ENCODE assay signal across 29 cellular contexts in the genomic region with DNA sequence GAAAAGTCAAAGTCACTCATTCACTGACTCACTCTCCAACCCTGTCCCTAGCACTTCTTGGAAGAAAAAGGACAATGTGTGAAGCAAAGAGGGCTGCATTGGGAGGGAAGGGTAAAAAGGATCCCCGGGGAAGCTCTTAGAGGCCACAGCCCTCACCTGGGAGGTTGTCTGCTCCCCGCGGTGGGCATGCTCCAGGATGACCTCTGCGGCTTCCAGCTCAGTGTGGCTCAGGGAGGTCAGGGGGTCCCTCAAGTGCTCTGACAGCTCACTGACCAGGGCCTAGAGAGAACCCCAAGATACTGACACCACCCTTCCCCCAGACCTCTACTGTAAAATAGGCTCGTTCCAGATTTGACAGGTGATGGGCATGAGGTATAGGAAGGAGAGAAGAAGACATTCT.
"Had no signal": no experiment of that assay in that cellular context is flagged by ENCODE, and none has a peak within 500 bp of the region (broad histone marks: within the 10 kb centered on the region; RNA-seq: fewer than 3 reads in every experiment).

No MANE protein-coding gene starts in this region.

- H3K9me3 Mint-ChIP-seq: immature natural killer cell; mesothelial cell of epicardium; natural killer cell; nephron progenitor cell; neural progenitor cell; stimulated activated naive CD8-positive, alpha-beta T cell treated with anti-CD3 and anti-CD28 coated beads, Interleukin-15, Interleukin-2, amounts not matched to agents 100 ng/mL and 50 ng/mL, for 24 hours; type B pancreatic cell had no signal

- ATAC-seq: left colon, left lung, natural killer cell, psoas muscle, sciatic nerve had no signal

- H3K27me3 Mint-ChIP-seq: naive B cell; stimulated activated naive CD8-positive, alpha-beta T cell treated with anti-CD3 and anti-CD28 coated beads, Interleukin-15, Interleukin-2, amounts not matched to agents 100 ng/mL and 50 ng/mL, for 24 hours; type B pancreatic cell had no signal

- H3K4me3 ChIP-seq: left lung, lung, neural progenitor cell, psoas muscle, skin epidermis, suprapubic skin, thoracic aorta, tibial artery, vagina had no signal

- H3K27ac Mint-ChIP-seq: mesothelial cell of epicardium; natural killer cell; nephron progenitor cell; neural progenitor cell; stimulated activated naive CD8-positive, alpha-beta T cell treated with anti-CD3 and anti-CD28 coated beads, Interleukin-15, Interleukin-2, amounts not matched to agents 100 ng/mL and 50 ng/mL, for 24 hours; type B pancreatic cell had no signal

- H3K9me3 ChIP-seq: left lung, neutrophil, psoas muscle, suprapubic skin, thoracic aorta, tibial artery, vagina had no signal

- H3K36me3 ChIP-seq: neural progenitor cell had no signal

- H3K27me3 ChIP-seq: left lung, neutrophil, suprapubic skin, tibial artery, vagina had no signal

- H3K27ac ChIP-seq: left lung, neural progenitor cell, neutrophil, parathyroid adenoma, psoas muscle, suprapubic skin, thoracic aorta, tibial artery, vagina had no signal

- DNase-seq: hypothalamus; immature natural killer cell; kidney; left colon; left lung; mesendoderm; naive B cell; natural killer cell; nephron progenitor cell; occipital lobe; psoas muscle; stimulated activated CD4-positive, alpha-beta T cell treated with anti-CD3 and anti-CD28 coated beads, Interleukin-12 subunit alpha, Interleukin-12 subunit beta, amount 100 ng/mL, for 4 hours; stimulated activated CD4-positive, alpha-beta T cell treated with anti-CD3 and anti-CD28 coated beads, Interleukin-15, amount 100 ng/mL, for 24 hours; stimulated activated CD4-positive, alpha-beta T cell treated with anti-CD3 and anti-CD28 coated beads, Interleukin-2, amount 100 ng/mL, for 24 hours; stimulated activated CD4-positive, alpha-beta T cell treated with anti-CD3 and anti-CD28 coated beads, Interleukin-4, amount 100 ng/mL, for 1 hour; stimulated activated naive CD4-positive, alpha-beta T cell; tibial artery had no signal

- H3K4me3 Mint-ChIP-seq: immature natural killer cell; mesothelial cell of epicardium; naive B cell; natural killer cell; nephron progenitor cell; neural progenitor cell; stimulated activated naive CD8-positive, alpha-beta T cell treated with anti-CD3 and anti-CD28 coated beads, Interleukin-15, Interleukin-2, amounts not matched to agents 100 ng/mL and 50 ng/mL, for 24 hours; type B pancreatic cell had no signal

- H3K4me1 ChIP-seq: neural progenitor cell, psoas muscle had no signal
